In the genomic region with DNA sequence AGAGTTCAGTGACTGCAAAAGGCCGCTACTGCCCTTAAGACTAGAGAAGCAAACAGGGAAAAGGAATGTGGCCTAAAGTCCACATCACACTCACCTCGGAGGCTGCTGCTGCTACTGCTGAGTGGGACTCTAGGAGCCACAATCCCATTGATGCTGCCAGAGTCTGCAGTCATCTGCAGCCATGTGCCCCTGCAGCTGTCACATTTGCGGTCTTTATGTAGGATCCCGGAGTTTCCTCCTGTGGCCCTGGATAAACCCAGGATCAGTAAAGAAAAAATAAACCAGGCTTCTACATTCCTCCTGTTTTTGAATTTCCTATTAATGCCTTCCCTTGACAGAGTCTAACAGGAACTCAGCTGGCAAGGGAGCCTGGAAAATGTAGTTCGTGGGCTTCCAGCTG, we compare ENCODE assay signal across 23 cellular contexts. TPM values are rescaled to one million over a fixed set of nuclear protein-coding genes. Genes with fewer than 3 reads are reported as not detected.
DNase-seq lines count a peak whose midpoint lies in the region; ATAC-seq and TF ChIP-seq lines count a peak whose summit lies in the region.
"Had no signal": no experiment of that assay in that cellular context is flagged by ENCODE, and none has a peak within 500 bp of the region (broad histone marks: within the 10 kb centered on the region; RNA-seq: fewer than 3 reads in every experiment).

No MANE protein-coding gene starts in this region.

- no peak overlapping the region for H3K27ac Mint-ChIP-seq in activated naive CD4-positive, alpha-beta T cell treated with anti-CD3 and anti-CD28 coated beads, Interleukin-2, amount 50 U/mL, for 72 hours
- H3K27ac Mint-ChIP-seq: CD14-positive monocyte; CD4-positive, alpha-beta memory T cell had no signal

- no peaks in the 10 kb centered on the region for H3K4me1 ChIP-seq in osteoblast (ENCODE audit: insufficient read depth, low read length)
- H3K4me1 ChIP-seq: A549; BE2C; BLaER1 treated with 17β-estradiol and CSF1 and Interleukin-3, amounts not matched to agents 10 nM and 100 nM had no signal

- no peaks in the 10 kb centered on the region for H3K9me3 Mint-ChIP-seq in activated naive CD4-positive, alpha-beta T cell treated with anti-CD3 and anti-CD28 coated beads, Interleukin-2, amount 50 U/mL, for 72 hours
- H3K9me3 Mint-ChIP-seq: CD4-positive, alpha-beta memory T cell had no signal

- no peaks in the 10 kb centered on the region for H3K9me3 ChIP-seq in osteoblast (ENCODE audit: low read depth, low read length)
- H3K9me3 ChIP-seq: A549, BE2C had no signal

- H3K4me2 ChIP-seq in osteoblast (ENCODE audit: insufficient read depth, low read length), result no peak overlapping the region
- H3K4me2 ChIP-seq: A549; BLaER1 treated with 17β-estradiol and CSF1 and Interleukin-3, amounts not matched to agents 10 nM and 100 nM had no signal

- no peak overlapping the region for H3K27ac ChIP-seq in osteoblast (ENCODE audit: low read depth, low read length)
- H3K27ac ChIP-seq: A549; BLaER1 treated with 17β-estradiol and CSF1 and Interleukin-3, amounts not matched to agents 10 nM and 100 nM; GM23248 had no signal

- ATAC-seq in activated naive CD4-positive, alpha-beta T cell treated with anti-CD3 and anti-CD28 coated beads, Interleukin-2, amount 50 U/mL, for 72 hours, result no peak
- no peak for ATAC-seq in GM18517 (IDR thresholded peaks at IDR 0.05; ENCODE audit: unreplicated experiment)
- ATAC-seq: A549 had no signal

- DNase-seq in LHCN-M2 (ENCODE audit: low read depth) (peak; percentile 21), NCI-H1694 treated with DMSO at 0.1 percent for 48 hours (lab: John Stamatoyannopoulos, UW) (peak; percentile 5), myocyte (ENCODE audit: low read depth) (peak; percentile 68), osteoblast (ENCODE audit: insufficient read length, low spot score, missing footprints) (peak; percentile 41), NCI-H2107 treated with DMSO at 0.1 percent for 48 hours (lab: John Stamatoyannopoulos, UW; ENCODE audit: unreplicated experiment) (no peak)
- no peak for DNase-seq in activated naive CD4-positive, alpha-beta T cell treated with anti-CD3 and anti-CD28 coated beads, Interleukin-2, amount 50 U/mL, for 72 hours (ENCODE audit: low spot score in 2 of 2)
- DNase-seq: 8988T; ACHN; AML-193; BE2C; Calu3; CD4-positive, alpha-beta memory T cell; COR-L47; DMS79 treated with DMSO at 0.1 percent for 48 hours; GF-D8; GM23248; H7; HCEC 1CT had no signal

- no peaks in the 10 kb centered on the region for H3K79me2 ChIP-seq in osteoblast (ENCODE audit: insufficient read depth, low read length)

- H3K36me3 Mint-ChIP-seq in activated naive CD4-positive, alpha-beta T cell treated with anti-CD3 and anti-CD28 coated beads, Interleukin-2, amount 50 U/mL, for 72 hours, result no peaks in the 10 kb centered on the region
- H3K36me3 Mint-ChIP-seq: CD14-positive monocyte; CD4-positive, alpha-beta memory T cell had no signal

- no peaks in the 10 kb centered on the region for H4K20me1 ChIP-seq in osteoblast (ENCODE audit: insufficient read depth, low read length)
- H4K20me1 ChIP-seq: BLaER1 treated with 17β-estradiol and CSF1 and Interleukin-3, amounts not matched to agents 10 nM and 100 nM had no signal

- no peaks in the 10 kb centered on the region for H3K27me3 ChIP-seq in osteoblast (ENCODE audit: insufficient read depth, low read length)
- H3K27me3 ChIP-seq: BE2C; BLaER1 treated with 17β-estradiol and CSF1 and Interleukin-3, amounts not matched to agents 10 nM and 100 nM had no signal

- H3K36me3 ChIP-seq in osteoblast (ENCODE audit: insufficient read depth, low read length), result no peaks in the 10 kb centered on the region
- H3K36me3 ChIP-seq: BE2C; BLaER1 treated with 17β-estradiol and CSF1 and Interleukin-3, amounts not matched to agents 10 nM and 100 nM had no signal

- no peak overlapping the region for H3K4me3 ChIP-seq in osteoblast (ENCODE audit: insufficient read depth, low read length)
- H3K4me3 ChIP-seq: A549; BLaER1 treated with 17β-estradiol and CSF1 and Interleukin-3, amounts not matched to agents 10 nM and 100 nM; GM23248 had no signal

- no peak overlapping the region for H2AFZ ChIP-seq in osteoblast (ENCODE audit: low read length)
- H2AFZ ChIP-seq: GM23248 had no signal

- TF ChIP-seq CTCF in osteoblast (IDR thresholded peaks at IDR 0.05; ENCODE audit: extremely low read depth, low read depth, low read length), result no peak

RNA-seq across cellular contexts. Expression of a gene that starts 10.4 kb away (rescaled TPM):
- 0.75 and 0.83 TPM in 2 replicates for total RNA-seq in LHCN-M2 (2014; rRNA removed)
- polyA plus RNA-seq in LHCN-M2 (2012), result 0.05 TPM
- total RNA-seq in myocyte, result 0.05 and 0.13 TPM in 2 replicates
- polyA plus RNA-seq in myocyte (2012), result 0.05 TPM
- total RNA-seq in osteoblast, result 0.88 and 1.4 TPM in 2 replicates
- total RNA-seq in activated naive CD4-positive, alpha-beta T cell treated with anti-CD3 and anti-CD28 coated beads, Interleukin-2, amount 50 U/mL, for 72 hours, result 1 to 10 TPM in 1 of 2 donors, under 1 TPM in 1; 0.93 to 1.5 TPM
- total RNA-seq: G401 had no signal
- polyA plus RNA-seq: CD14-positive monocyte had no signal

Comparison
In these comparisons a context has a peak if more than half of its experiments do, and no peak if none do; other contexts are left out.
1. DNase-seq: peak in LHCN-M2 (single experiment), NCI-H1694 treated with DMSO at 0.1 percent for 48 hours (single experiment), myocyte (single experiment) and osteoblast (single experiment); none in activated naive CD4-positive, alpha-beta T cell treated with anti-CD3 and anti-CD28 coated beads, Interleukin-2, amount 50 U/mL, for 72 hours (0 of 2) and NCI-H2107 treated with DMSO at 0.1 percent for 48 hours (single experiment).